In the genomic region with DNA sequence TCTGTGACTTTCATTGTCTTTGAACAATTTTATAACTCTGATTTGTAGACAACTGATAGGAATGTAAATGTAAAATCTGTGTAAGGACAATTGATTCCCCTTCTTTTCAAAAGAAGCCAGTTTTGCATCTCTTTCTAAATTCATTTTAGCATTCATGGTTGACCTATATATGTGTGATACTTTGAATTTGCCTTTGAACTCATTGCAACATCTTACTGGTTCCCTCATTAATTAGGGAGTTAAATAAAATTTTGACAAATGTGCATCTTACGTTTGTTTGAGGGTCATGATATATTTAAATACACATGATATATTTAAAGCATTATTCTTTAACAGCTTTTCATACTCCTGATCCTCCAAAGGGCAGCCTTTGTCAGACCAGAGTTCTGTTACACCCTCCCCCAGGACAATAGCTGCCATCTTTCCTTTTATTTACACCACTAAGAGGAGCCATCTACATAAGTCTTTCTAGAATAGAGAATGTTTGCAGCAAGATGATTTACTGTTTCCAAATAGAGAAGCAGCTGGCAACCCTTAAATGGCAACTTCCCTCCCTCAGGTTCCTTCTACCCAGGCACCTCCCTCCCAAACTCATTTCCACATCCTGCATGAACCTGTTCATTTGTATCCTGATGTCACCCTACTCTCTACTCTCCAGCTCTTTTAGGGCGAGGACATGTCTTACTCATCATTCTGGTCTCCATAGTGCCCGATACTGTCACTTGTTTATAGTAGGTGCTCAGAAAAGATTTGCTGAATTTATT, we compare ENCODE assay signal across 21 cellular contexts. TPM values are rescaled to one million over a fixed set of nuclear protein-coding genes. Genes with fewer than 3 reads are reported as not detected.
DNase-seq lines count a peak whose midpoint lies in the region; ATAC-seq and TF ChIP-seq lines count a peak whose summit lies in the region.
"Had no signal": no experiment of that assay in that cellular context is flagged by ENCODE, and none has a peak within 500 bp of the region (broad histone marks: within the 10 kb centered on the region; RNA-seq: fewer than 3 reads in every experiment).

No MANE protein-coding gene starts in this region.

- no peaks in the 10 kb centered on the region for H3K36me3 ChIP-seq in esophagus muscularis mucosa
- H3K36me3 ChIP-seq: BE2C, thoracic aorta had no signal

- no peak for ATAC-seq in HG03354 (IDR thresholded peaks at IDR 0.05; ENCODE audit: poor library complexity, severe bottlenecking, unreplicated experiment)
- ATAC-seq in GM18505 (IDR thresholded peaks at IDR 0.05; ENCODE audit: unreplicated experiment) = no peak
- no peak for ATAC-seq in effector memory CD8-positive, alpha-beta T cell (replicated peaks)
- ATAC-seq: left ventricle myocardium superior; natural killer cell treated with Interleukin-12 subunit alpha and Interleukin-12 subunit beta and Interleukin-15 and Interleukin-18, amount 100 ng/mL, for 72 hours; Right ventricle myocardium inferior had no signal

- no peak for TF ChIP-seq EP300 in esophagus muscularis mucosa (IDR thresholded peaks at IDR 0.05)

- no peaks in the 10 kb centered on the region for H3K27me3 ChIP-seq in esophagus muscularis mucosa

- H3K27ac ChIP-seq in esophagus muscularis mucosa (replicated peaks in 1 of 4) = no peak overlapping the region
- H3K27ac ChIP-seq: HL-60, thoracic aorta had no signal

- TF ChIP-seq POLR2A in esophagus muscularis mucosa (IDR thresholded peaks at IDR 0.05; ENCODE audit: low read depth) = no peak
- TF ChIP-seq POLR2A in GM18505 (IDR thresholded peaks at IDR 0.05; ENCODE audit: borderline replicate concordance, extremely low read depth, insufficient read depth, insufficient read length) = no peak

- H3K4me1 Mint-ChIP-seq in activated T-helper 2 cell treated with anti-CD3 and anti-CD28 coated beads, Interferon-gamma antibody, Interleukin-2, Interleukin-4, amounts not matched to agents 10 μg/mL and 5 μg/mL and 100 μg/mL, durations not matched to agents 14 hours and 24 hours and 36 hours (ENCODE audit: low read depth) = peaks cover 11% of the 10 kb centered on the region
- H3K4me1 Mint-ChIP-seq in effector memory CD8-positive, alpha-beta T cell (ENCODE audit: low read depth in 2 of 2) = peaks cover 1 to 7% of the 10 kb centered on the region in 2 donors

- TF ChIP-seq CTCF in esophagus muscularis mucosa (IDR thresholded peaks at IDR 0.05) = no peak

- no peak overlapping the region for H3K4me3 Mint-ChIP-seq in activated T-helper 2 cell treated with anti-CD3 and anti-CD28 coated beads, Interferon-gamma antibody, Interleukin-2, Interleukin-4, amounts not matched to agents 10 μg/mL and 5 μg/mL and 100 μg/mL, durations not matched to agents 14 hours and 24 hours and 36 hours (ENCODE audit: low read depth)
- H3K4me3 Mint-ChIP-seq in effector memory CD8-positive, alpha-beta T cell = no peak overlapping the region
- H3K4me3 Mint-ChIP-seq: activated CD4-positive, alpha-beta memory T cell treated with anti-CD3 and anti-CD28 coated beads, Interleukin-2, amount 10 ng/mL, durations not matched to agents 7 days and 5 days; HFFc6; natural killer cell treated with Interleukin-12 subunit alpha and Interleukin-12 subunit beta and Interleukin-15 and Interleukin-18, amount 100 ng/mL, for 72 hours had no signal

- no peaks in the 10 kb centered on the region for H3K9me3 Mint-ChIP-seq in activated T-helper 2 cell treated with anti-CD3 and anti-CD28 coated beads, Interferon-gamma antibody, Interleukin-2, Interleukin-4, amounts not matched to agents 10 μg/mL and 5 μg/mL and 100 μg/mL, durations not matched to agents 14 hours and 24 hours and 36 hours
- H3K9me3 Mint-ChIP-seq in effector memory CD8-positive, alpha-beta T cell = no peaks in the 10 kb centered on the region
- H3K9me3 Mint-ChIP-seq: activated CD4-positive, alpha-beta memory T cell treated with anti-CD3 and anti-CD28 coated beads, Interleukin-2, amount 10 ng/mL, durations not matched to agents 7 days and 5 days; HFFc6; natural killer cell treated with Interleukin-12 subunit alpha and Interleukin-12 subunit beta and Interleukin-15 and Interleukin-18, amount 100 ng/mL, for 72 hours had no signal

- intact Hi-C loops in esophagus muscularis mucosa (cut with DNase I) = no loop called here
- intact Hi-C loops in activated T-helper 2 cell treated with anti-CD3 and anti-CD28 coated beads, Interferon-gamma antibody, Interleukin-2, Interleukin-4, amounts not matched to agents 10 μg/mL and 5 μg/mL and 100 μg/mL, durations not matched to agents 14 hours and 24 hours and 36 hours (cut with micrococcal nuclease) = loop anchor here (5.0 kb wide), 1 partner anchor 49 kb away; no protein-coding TSS in a partner anchor

- 75% methylated on average over 3 of the region's 3 CpGs for WGBS in esophagus muscularis mucosa

- peaks cover 15% of the 10 kb centered on the region for H3K36me3 Mint-ChIP-seq in activated T-helper 2 cell treated with anti-CD3 and anti-CD28 coated beads, Interferon-gamma antibody, Interleukin-2, Interleukin-4, amounts not matched to agents 10 μg/mL and 5 μg/mL and 100 μg/mL, durations not matched to agents 14 hours and 24 hours and 36 hours (ENCODE audit: low read depth)
- no peaks in the 10 kb centered on the region for H3K36me3 Mint-ChIP-seq in effector memory CD8-positive, alpha-beta T cell (ENCODE audit: insufficient read depth)
- H3K36me3 Mint-ChIP-seq: natural killer cell treated with Interleukin-12 subunit alpha and Interleukin-12 subunit beta and Interleukin-15 and Interleukin-18, amount 100 ng/mL, for 72 hours had no signal

- H3K9me3 ChIP-seq in esophagus muscularis mucosa = no peaks in the 10 kb centered on the region
- H3K9me3 ChIP-seq: BE2C, thoracic aorta had no signal

- H3K27ac Mint-ChIP-seq in activated T-helper 2 cell treated with anti-CD3 and anti-CD28 coated beads, Interferon-gamma antibody, Interleukin-2, Interleukin-4, amounts not matched to agents 10 μg/mL and 5 μg/mL and 100 μg/mL, durations not matched to agents 14 hours and 24 hours and 36 hours = no peak overlapping the region
- H3K27ac Mint-ChIP-seq in effector memory CD8-positive, alpha-beta T cell = no peak overlapping the region
- H3K27ac Mint-ChIP-seq: activated CD4-positive, alpha-beta memory T cell treated with anti-CD3 and anti-CD28 coated beads, Interleukin-2, amount 10 ng/mL, durations not matched to agents 7 days and 5 days; HFFc6; natural killer cell treated with Interleukin-12 subunit alpha and Interleukin-12 subunit beta and Interleukin-15 and Interleukin-18, amount 100 ng/mL, for 72 hours had no signal

- DNase-seq in DMS153 (lab: John Stamatoyannopoulos, UW) (peak; percentile 96), LHCN-M2 (ENCODE audit: low read depth) (peak; percentile 83), NOMO-1 treated with DMSO at 0.1 percent for 48 hours (lab: John Stamatoyannopoulos, UW; ENCODE audit: unreplicated experiment) (peak; percentile 92), esophagus muscularis mucosa (ENCODE audit: extremely low spot score) (peak; percentile 62)
- DNase-seq in activated T-helper 2 cell treated with anti-CD3 and anti-CD28 coated beads, Interferon-gamma antibody, Interleukin-2, Interleukin-4, amounts not matched to agents 10 μg/mL and 5 μg/mL and 100 μg/mL, durations not matched to agents 14 hours and 24 hours and 36 hours (ENCODE audit: low spot score) = no peak
- DNase-seq in effector memory CD8-positive, alpha-beta T cell = no peak
- DNase-seq: activated CD4-positive, alpha-beta memory T cell treated with anti-CD3 and anti-CD28 coated beads, Interleukin-2, amount 10 ng/mL, durations not matched to agents 7 days and 5 days; BE2C; dermis blood vessel endothelial cell; DMS79 treated with DMSO at 0.1 percent for 48 hours; HFFc6; Karpas-422; left ventricle myocardium superior; NCI-H524; stimulated activated CD4-positive, alpha-beta T cell treated with anti-CD3 and anti-CD28 coated beads, Interleukin-2, amount 100 ng/mL, for 24 hours had no signal

- H3K4me3 ChIP-seq in esophagus muscularis mucosa = no peak overlapping the region
- H3K4me3 ChIP-seq: thoracic aorta had no signal

- no peaks in the 10 kb centered on the region for H3K27me3 Mint-ChIP-seq in activated T-helper 2 cell treated with anti-CD3 and anti-CD28 coated beads, Interferon-gamma antibody, Interleukin-2, Interleukin-4, amounts not matched to agents 10 μg/mL and 5 μg/mL and 100 μg/mL, durations not matched to agents 14 hours and 24 hours and 36 hours (ENCODE audit: low read depth)
- no peaks in the 10 kb centered on the region for H3K27me3 Mint-ChIP-seq in effector memory CD8-positive, alpha-beta T cell
- H3K27me3 Mint-ChIP-seq: natural killer cell treated with Interleukin-12 subunit alpha and Interleukin-12 subunit beta and Interleukin-15 and Interleukin-18, amount 100 ng/mL, for 72 hours had no signal

- no peaks in the 10 kb centered on the region for H3K4me1 ChIP-seq in esophagus muscularis mucosa
- H3K4me1 ChIP-seq: BE2C had no signal

RNA-seq across cellular contexts. Expression of a gene that starts 40.2 kb away (rescaled TPM):
- total RNA-seq in LHCN-M2 (2014; rRNA removed) = 36.9 and 41.6 TPM in 2 replicates
- 44.4 TPM for polyA plus RNA-seq in LHCN-M2 (2012)
- 10 to 100 TPM; 16.6 to 30.0 (median 23.3) TPM for total RNA-seq in esophagus muscularis mucosa
- total RNA-seq in activated T-helper 2 cell treated with anti-CD3 and anti-CD28 coated beads, Interferon-gamma antibody, Interleukin-2, Interleukin-4, amounts not matched to agents 10 μg/mL and 5 μg/mL and 100 μg/mL, durations not matched to agents 14 hours and 24 hours and 36 hours = 28.8 and 30.4 TPM in 2 replicates

RNA-seq across cellular contexts. Expression of a gene that starts 54.3 kb away (rescaled TPM):
- total RNA-seq in LHCN-M2 (2014; rRNA removed) (238 and 300 TPM in 2 replicates), esophagus muscularis mucosa (1 to 10 TPM in 3 of 4 donors, under 1 TPM in 1; 0.83 to 3.1 (median 2.8) TPM)
- polyA plus RNA-seq in LHCN-M2 (2012) = 174 TPM
- 246 and 252 TPM in 2 replicates for total RNA-seq in activated T-helper 2 cell treated with anti-CD3 and anti-CD28 coated beads, Interferon-gamma antibody, Interleukin-2, Interleukin-4, amounts not matched to agents 10 μg/mL and 5 μg/mL and 100 μg/mL, durations not matched to agents 14 hours and 24 hours and 36 hours

Comparison
In these comparisons a context has a peak if more than half of its experiments do, and no peak if none do; other contexts are left out.
1. DNase-seq: peak in DMS153 (single experiment), LHCN-M2 (single experiment), NOMO-1 treated with DMSO at 0.1 percent for 48 hours (single experiment) and esophagus muscularis mucosa (single experiment); none in activated T-helper 2 cell treated with anti-CD3 and anti-CD28 coated beads, Interferon-gamma antibody, Interleukin-2, Interleukin-4, amounts not matched to agents 10 μg/mL and 5 μg/mL and 100 μg/mL, durations not matched to agents 14 hours and 24 hours and 36 hours (single experiment) and effector memory CD8-positive, alpha-beta T cell (0 of 3).
2. RNA of a gene that starts 54.3 kb away (total RNA-seq): 246 to 252 TPM in activated T-helper 2 cell treated with anti-CD3 and anti-CD28 coated beads, Interferon-gamma antibody, Interleukin-2, Interleukin-4, amounts not matched to agents 10 μg/mL and 5 μg/mL and 100 μg/mL, durations not matched to agents 14 hours and 24 hours and 36 hours and 238 to 300 TPM in LHCN-M2; 0.83 to 3.1 TPM in esophagus muscularis mucosa; every median in the first group is over 10 times any median in the second.